17 cellular contexts compared by ENCODE assay signal in the genomic region with DNA sequence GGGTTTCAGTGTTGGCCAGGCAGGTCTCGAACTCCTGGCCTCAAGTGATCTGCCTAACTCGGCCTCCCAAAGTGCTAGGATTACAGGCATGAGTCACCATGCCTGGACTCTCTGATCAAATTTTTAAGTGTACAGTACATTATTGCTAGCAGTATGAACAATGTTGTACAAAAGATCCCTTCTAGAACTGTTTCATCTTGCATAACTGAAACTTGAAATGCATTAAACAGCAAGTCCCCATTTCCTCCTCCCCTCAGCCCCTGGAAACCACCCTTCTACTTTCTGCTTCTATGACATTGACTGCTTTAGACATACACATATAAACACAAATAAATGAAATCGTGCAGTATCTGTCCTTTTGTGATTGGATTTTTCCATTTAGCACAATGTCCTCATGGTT.
DNase-seq lines count a peak whose midpoint lies in the region; ATAC-seq and TF ChIP-seq lines count a peak whose summit lies in the region.
"Had no signal": no experiment of that assay in that cellular context is flagged by ENCODE, and none has a peak within 500 bp of the region (broad histone marks: within the 10 kb centered on the region; RNA-seq: fewer than 3 reads in every experiment).

No MANE protein-coding gene starts in this region.

- TF ChIP-seq CTCF in Calu3 (IDR thresholded peaks at IDR 0.05; ENCODE audit: unreplicated experiment) = no peak

- intact Hi-C loops in activated CD4-positive, alpha-beta T cell treated with anti-CD3 and anti-CD28 coated beads, Interleukin-2, amount 10 ng/mL, durations not matched to agents 24 days and 14 days (cut with micrococcal nuclease) = no loop called here
- intact Hi-C loops in Calu3 (cut with micrococcal nuclease; ENCODE audit: unreplicated experiment) = no loop called here

- no TSS peak for BruUV-seq in Calu3 (replicated peaks; lab: Mats Ljungman, UMichigan)

- H3K36me3 Mint-ChIP-seq in activated CD4-positive, alpha-beta T cell treated with anti-CD3 and anti-CD28 coated beads, Interleukin-2, amount 10 ng/mL, durations not matched to agents 24 days and 14 days (ENCODE audit: low read depth) = peaks cover 12% of the 10 kb centered on the region
- no peaks in the 10 kb centered on the region for H3K36me3 Mint-ChIP-seq in activated T-helper 17 cell treated with anti-CD3 and anti-CD28 coated beads, Interleukin-2, amount 50 U/mL, for 72 hours (ENCODE audit: low read depth)
- H3K36me3 Mint-ChIP-seq in Calu3 (ENCODE audit: insufficient read depth, unreplicated experiment) = no peaks in the 10 kb centered on the region

- H3K4me1 Mint-ChIP-seq in activated CD4-positive, alpha-beta T cell treated with anti-CD3 and anti-CD28 coated beads, Interleukin-2, amount 10 ng/mL, durations not matched to agents 24 days and 14 days = peaks cover 26% of the 10 kb centered on the region
- peaks cover 5% of the 10 kb centered on the region for H3K4me1 Mint-ChIP-seq in activated T-helper 17 cell treated with anti-CD3 and anti-CD28 coated beads, Interleukin-2, amount 50 U/mL, for 72 hours
- no peaks in the 10 kb centered on the region for H3K4me1 Mint-ChIP-seq in Calu3 (ENCODE audit: low read depth, unreplicated experiment)

- peaks cover 32% of the 10 kb centered on the region for H3K9me3 Mint-ChIP-seq in activated CD4-positive, alpha-beta T cell treated with anti-CD3 and anti-CD28 coated beads, Interleukin-2, amount 10 ng/mL, durations not matched to agents 24 days and 14 days
- peaks cover 4% of the 10 kb centered on the region for H3K9me3 Mint-ChIP-seq in activated T-helper 17 cell treated with anti-CD3 and anti-CD28 coated beads, Interleukin-2, amount 50 U/mL, for 72 hours
- peaks cover 7% of the 10 kb centered on the region for H3K9me3 Mint-ChIP-seq in Calu3 (ENCODE audit: low read depth, unreplicated experiment)

- H3K4me3 Mint-ChIP-seq in activated CD4-positive, alpha-beta T cell treated with anti-CD3 and anti-CD28 coated beads, Interleukin-2, amount 10 ng/mL, durations not matched to agents 24 days and 14 days = no peak overlapping the region
- no peak overlapping the region for H3K4me3 Mint-ChIP-seq in activated T-helper 17 cell treated with anti-CD3 and anti-CD28 coated beads, Interleukin-2, amount 50 U/mL, for 72 hours
- H3K4me3 Mint-ChIP-seq in Calu3 (ENCODE audit: low read depth, unreplicated experiment) = no peak overlapping the region

- CTCF ChIA-PET in Calu3 (lab: Charles Lee) = interaction anchor here (0.6 kb wide), 1 partner anchor 354 kb away, joined by 3 read pairs; no protein-coding TSS in a partner anchor

- no peaks in the 10 kb centered on the region for H3K27me3 Mint-ChIP-seq in activated CD4-positive, alpha-beta T cell treated with anti-CD3 and anti-CD28 coated beads, Interleukin-2, amount 10 ng/mL, durations not matched to agents 24 days and 14 days
- H3K27me3 Mint-ChIP-seq in activated T-helper 17 cell treated with anti-CD3 and anti-CD28 coated beads, Interleukin-2, amount 50 U/mL, for 72 hours = no peaks in the 10 kb centered on the region
- no peaks in the 10 kb centered on the region for H3K27me3 Mint-ChIP-seq in Calu3 (ENCODE audit: unreplicated experiment)

- no peak overlapping the region for H3K27ac Mint-ChIP-seq in activated CD4-positive, alpha-beta T cell treated with anti-CD3 and anti-CD28 coated beads, Interleukin-2, amount 10 ng/mL, durations not matched to agents 24 days and 14 days
- peak overlapping the region; percentile 16 for H3K27ac Mint-ChIP-seq in activated T-helper 17 cell treated with anti-CD3 and anti-CD28 coated beads, Interleukin-2, amount 50 U/mL, for 72 hours
- no peak overlapping the region for H3K27ac Mint-ChIP-seq in Calu3 (ENCODE audit: unreplicated experiment)

- DNase-seq in activated CD4-positive, alpha-beta T cell treated with anti-CD3 and anti-CD28 coated beads, Interleukin-2, amount 10 ng/mL, durations not matched to agents 24 days and 14 days = peak; percentile 62
- no peak for DNase-seq in activated CD4-positive, alpha-beta T cell treated with anti-CD3 and anti-CD28 coated beads for 1 hour
- DNase-seq in Calu3 (no peak), ecto neural progenitor cell (ENCODE audit: low spot score) (no peak)
- DNase-seq: activated T-cell treated with anti-CD3 and anti-CD28 coated beads, Interleukin-2, amount 50 U/mL, for 48 hours; DMS153; head of caudate nucleus; left ventricle myocardium inferior; NCI-H1694; NCI-H774; SJCRH30; upper lobe of right lung; WERI-Rb-1 had no signal

- ATAC-seq in GM19463 (IDR thresholded peaks at IDR 0.05; ENCODE audit: unreplicated experiment) (peak; percentile 78), HG02973 (IDR thresholded peaks at IDR 0.05; ENCODE audit: unreplicated experiment) (peak; percentile 63), GM19324 (IDR thresholded peaks at IDR 0.05; ENCODE audit: low FRiP score, unreplicated experiment) (no peak)
- peak; percentile 60 for ATAC-seq in activated T-helper 17 cell treated with anti-CD3 and anti-CD28 coated beads, Interleukin-2, amount 50 U/mL, for 72 hours (replicated peaks)
- ATAC-seq: upper lobe of right lung had no signal
